Comparison of ENCODE assay signal across 28 cellular contexts in genomic region chr9:14746655-14747054, GRCh38. TPM values are rescaled to one million over a fixed set of nuclear protein-coding genes. Genes with fewer than 3 reads are reported as not detected.
DNase-seq lines count a peak whose midpoint lies in the region; TF ChIP-seq lines count a peak whose summit lies in the region.
"Had no signal": no experiment of that assay in that cellular context is flagged by ENCODE, and none has a peak within 500 bp of the region (broad histone marks: within the 10 kb centered on the region; RNA-seq: fewer than 3 reads in every experiment).

No MANE protein-coding gene starts in this region.

- H3K23ac ChIP-seq in mesendoderm (ENCODE audit: low read length) = no peak overlapping the region

- H3K36me3 Mint-ChIP-seq in activated CD4-positive, alpha-beta T cell treated with anti-CD3 and anti-CD28 coated beads, Interleukin-2, amount 10 ng/mL, durations not matched to agents 24 days and 14 days (ENCODE audit: low read depth) = no peaks in the 10 kb centered on the region
- H3K36me3 Mint-ChIP-seq in HFFc6 (ENCODE audit: low read depth) = no peaks in the 10 kb centered on the region
- H3K36me3 Mint-ChIP-seq: CD8-positive, alpha-beta T cell had no signal

- DNase-seq in activated CD4-positive, alpha-beta T cell treated with anti-CD3 and anti-CD28 coated beads, Interleukin-2, amount 10 ng/mL, durations not matched to agents 24 days and 14 days = peak; percentile 24
- DNase-seq in activated CD4-positive, alpha-beta T cell treated with anti-CD3 and anti-CD28 coated beads for 1 hour = no peak
- DNase-seq in epithelial cell of esophagus (ENCODE audit: low read depth) (peak; percentile 39), mesendoderm (no peak), SW480 (ENCODE audit: low spot score) (no peak), HFFc6 (no peak), A172 (ENCODE audit: low spot score) (no peak)
- DNase-seq: 8988T; AML-193; C1 segment of cervical spinal cord; CD8-positive, alpha-beta T cell; DND-41; H9; IMR-90; NCI-H1092 treated with DMSO at 0.1 percent for 48 hours; NCI-H1436 treated with DMSO at 0.1 percent for 48 hours; NCI-H2029; NCI-H2227 treated with DMSO at 0.1 percent for 48 hours; NCI-H510A treated with DMSO at 0.1 percent for 48 hours; NCI-H774; Peyer's patch had no signal

- no peak for TF ChIP-seq CTCF in epithelial cell of esophagus (IDR thresholded peaks at IDR 0.05; ENCODE audit: insufficient read depth, low read depth, low read length, missing control alignments)
- TF ChIP-seq CTCF in HFFc6 (IDR thresholded peaks at IDR 0.05) = no peak

- H3K4me1 Mint-ChIP-seq in activated CD4-positive, alpha-beta T cell treated with anti-CD3 and anti-CD28 coated beads, Interleukin-2, amount 10 ng/mL, durations not matched to agents 24 days and 14 days = no peaks in the 10 kb centered on the region
- no peaks in the 10 kb centered on the region for H3K4me1 Mint-ChIP-seq in HFFc6 (ENCODE audit: low read depth)

- H3K27me3 Mint-ChIP-seq in activated CD4-positive, alpha-beta T cell treated with anti-CD3 and anti-CD28 coated beads, Interleukin-2, amount 10 ng/mL, durations not matched to agents 24 days and 14 days = peaks cover 23% of the 10 kb centered on the region
- H3K27me3 Mint-ChIP-seq in HFFc6 (ENCODE audit: insufficient read depth) = peaks cover 12% of the 10 kb centered on the region

- H2BK120ac ChIP-seq in mesendoderm (ENCODE audit: low read depth, low read length) = peak overlapping the region; percentile 78

- no CpG with 5 or more reads among the region's 3 CpGs for WGBS in mesendoderm (ENCODE audit: extremely low coverage, insufficient coverage, low lambda C conversion rate)

- H3K4me2 ChIP-seq in mesendoderm (ENCODE audit: low read length) = peak overlapping the region; percentile 21
- H3K4me2 ChIP-seq: KMS-11 had no signal

- peak overlapping the region; percentile 91 for H3K4ac ChIP-seq in mesendoderm (ENCODE audit: low read depth, low read length)

- H2BK5ac ChIP-seq in mesendoderm (ENCODE audit: low read length) = peak overlapping the region; percentile 100

- H2BK15ac ChIP-seq in mesendoderm (replicated peaks; ENCODE audit: low read depth) = no peak overlapping the region

- H3K79me2 ChIP-seq in mesendoderm (ENCODE audit: control insufficient read depth, insufficient read depth, low read length) = peaks cover 4% of the 10 kb centered on the region

- no peaks in the 10 kb centered on the region for H3K79me1 ChIP-seq in mesendoderm (ENCODE audit: low read length)

- no peak overlapping the region for H3K4me3 Mint-ChIP-seq in activated CD4-positive, alpha-beta T cell treated with anti-CD3 and anti-CD28 coated beads, Interleukin-2, amount 10 ng/mL, durations not matched to agents 24 days and 14 days
- H3K4me3 Mint-ChIP-seq in HFFc6 = no peak overlapping the region
- H3K4me3 Mint-ChIP-seq: CD8-positive, alpha-beta T cell; H9 had no signal

- peak overlapping the region; percentile 92 for H3K27ac ChIP-seq in mesendoderm (ENCODE audit: low read depth, low read length)
- H3K27ac ChIP-seq: KMS-11, Peyer's patch, SJSA1 had no signal

- H4K5ac ChIP-seq in mesendoderm (ENCODE audit: low read length) = peak overlapping the region; percentile 94

- H3K4me1 ChIP-seq in mesendoderm (ENCODE audit: control insufficient read depth, low read depth, low read length) = peaks cover 14% of the 10 kb centered on the region
- H3K4me1 ChIP-seq: Peyer's patch, SJSA1 had no signal

- H3K9ac ChIP-seq in mesendoderm (ENCODE audit: low read length) = peak overlapping the region; percentile 69
- H3K9ac ChIP-seq: KMS-11 had no signal

- H3K4me3 ChIP-seq in epithelial cell of esophagus (ENCODE audit: low read length) = no peak overlapping the region
- peak overlapping the region; percentile 7 for H3K4me3 ChIP-seq in mesendoderm (ENCODE audit: low read length)
- H3K4me3 ChIP-seq: GM12878, Peyer's patch, SJSA1 had no signal

- H3K27me3 ChIP-seq in mesendoderm (ENCODE audit: insufficient read depth, low read length, poor library complexity) = no peaks in the 10 kb centered on the region
- H3K27me3 ChIP-seq: Peyer's patch, SJSA1 had no signal

- H4K8ac ChIP-seq in mesendoderm (ENCODE audit: low read depth, low read length) = no peak overlapping the region

- no peak overlapping the region for H3K27ac Mint-ChIP-seq in activated CD4-positive, alpha-beta T cell treated with anti-CD3 and anti-CD28 coated beads, Interleukin-2, amount 10 ng/mL, durations not matched to agents 24 days and 14 days
- no peak overlapping the region for H3K27ac Mint-ChIP-seq in HFFc6
- H3K27ac Mint-ChIP-seq: CD8-positive, alpha-beta T cell; H9 had no signal

- no peaks in the 10 kb centered on the region for H3K36me3 ChIP-seq in mesendoderm (ENCODE audit: control insufficient read depth, insufficient read depth, low read length)
- H3K36me3 ChIP-seq: SJSA1 had no signal

- peak overlapping the region; percentile 92 for H2AK5ac ChIP-seq in mesendoderm (ENCODE audit: low read length)

- H3K9me3 Mint-ChIP-seq in activated CD4-positive, alpha-beta T cell treated with anti-CD3 and anti-CD28 coated beads, Interleukin-2, amount 10 ng/mL, durations not matched to agents 24 days and 14 days = no peaks in the 10 kb centered on the region
- no peaks in the 10 kb centered on the region for H3K9me3 Mint-ChIP-seq in HFFc6
- H3K9me3 Mint-ChIP-seq: CD8-positive, alpha-beta T cell; H9 had no signal

- intact Hi-C loops in activated CD4-positive, alpha-beta T cell treated with anti-CD3 and anti-CD28 coated beads, Interleukin-2, amount 10 ng/mL, durations not matched to agents 24 days and 14 days (cut with micrococcal nuclease) = no loop called here

- H3K56ac ChIP-seq in mesendoderm (ENCODE audit: low read length) = peak overlapping the region; percentile 87

- peak overlapping the region; percentile 99 for H3K18ac ChIP-seq in mesendoderm (ENCODE audit: low read length)

RNA-seq across cellular contexts. Expression of gene CER1, which starts 24.1 kb away (rescaled TPM):
- total RNA-seq in activated CD4-positive, alpha-beta T cell treated with anti-CD3 and anti-CD28 coated beads, Interleukin-2, amount 10 ng/mL, durations not matched to agents 24 days and 14 days = not detected in 2 replicates
- 779 TPM for polyA plus RNA-seq in mesendoderm (2013, experiment 1 of 2)
- 727 TPM for polyA plus RNA-seq in mesendoderm (2013, experiment 2 of 2)
- total RNA-seq in HFFc6 (2021; fragmentation: NEBNext Ultra II Directional; extraction: Animal tissue kit (Norgen Biotek cat#: 25700)) = not detected
- total RNA-seq in A172 (2014; rRNA removed; shearing (Covaris generic)) = not detected in 2 replicates
- total RNA-seq: CD8-positive, alpha-beta T cell; GM12878; HT1080; IMR-90; OCI-LY7; Right ventricle myocardium inferior; SJSA1 had no signal
- polyA plus RNA-seq: AG04450, GM12878, IMR-90 had no signal

RNA-seq across cellular contexts. Expression of gene ZDHHC21, which starts 53.4 kb away (rescaled TPM):
- total RNA-seq in activated CD4-positive, alpha-beta T cell treated with anti-CD3 and anti-CD28 coated beads, Interleukin-2, amount 10 ng/mL, durations not matched to agents 24 days and 14 days = 11.2 and 11.6 TPM in 2 replicates
- 4.9 TPM for polyA plus RNA-seq in mesendoderm (2013, experiment 1 of 2)
- polyA plus RNA-seq in mesendoderm (2013, experiment 2 of 2) = 5.0 TPM
- 10 to 100 TPM in 2 of 6 experiments, 1 to 10 TPM in 4; 6.7 to 10.4 (median 9.0) TPM for total RNA-seq in HFFc6 (2021; fragmentation: NEBNext Ultra II Directional; extraction: Animal tissue kit (Norgen Biotek cat#: 25700))
- 5.8 and 11.1 TPM in 2 replicates for total RNA-seq in A172 (2014; rRNA removed; shearing (Covaris generic))

Comparison
In these comparisons a context has a peak if more than half of its experiments do, and no peak if none do; other contexts are left out.
1. DNase-seq: peak in activated CD4-positive, alpha-beta T cell treated with anti-CD3 and anti-CD28 coated beads, Interleukin-2, amount 10 ng/mL, durations not matched to agents 24 days and 14 days (single experiment) and epithelial cell of esophagus (single experiment); none in activated CD4-positive, alpha-beta T cell treated with anti-CD3 and anti-CD28 coated beads for 1 hour (single experiment), mesendoderm (single experiment), SW480 (single experiment), HFFc6 (single experiment) and A172 (single experiment).